Comparison of ENCODE assay signal across 12 cellular contexts in the genomic region with DNA sequence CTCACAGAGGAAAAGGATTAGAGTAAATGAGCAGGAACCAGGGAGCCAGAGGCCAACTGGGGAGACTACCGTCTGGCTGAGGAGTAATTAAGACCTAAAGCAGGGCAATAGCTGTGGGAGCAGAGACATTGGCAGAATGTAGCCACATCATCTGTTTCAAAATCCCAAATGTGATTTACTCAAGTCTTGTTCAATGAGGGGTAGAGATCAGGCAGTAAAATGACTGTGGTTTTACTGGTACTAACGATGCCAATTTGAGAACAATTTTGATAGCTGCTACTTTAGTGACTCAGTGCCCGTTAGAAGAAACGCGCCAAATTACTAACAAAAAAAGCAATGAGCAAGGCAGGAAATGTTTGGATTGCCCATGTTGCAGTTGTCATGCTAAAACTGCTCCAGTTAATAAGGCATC. TPM values are rescaled to one million over a fixed set of nuclear protein-coding genes. Genes with fewer than 3 reads are reported as not detected.
DNase-seq lines count a peak whose midpoint lies in the region; ATAC-seq and TF ChIP-seq lines count a peak whose summit lies in the region.
"Had no signal": no experiment of that assay in that cellular context is flagged by ENCODE, and none has a peak within 500 bp of the region (broad histone marks: within the 10 kb centered on the region; RNA-seq: fewer than 3 reads in every experiment).

No MANE protein-coding gene starts in this region.

- 24 to 32% (median 25%) methylated on average over 5 of the region's 5 CpGs for WGBS in psoas muscle, 3 donors

- H3K4me3 ChIP-seq in brain microvascular endothelial cell (ENCODE audit: low read depth, low read length) (no peak overlapping the region), psoas muscle (peak overlapping the region; percentile 35)

- in situ Hi-C loops in brain microvascular endothelial cell (cut with HindIII; ENCODE audit: low pct_ligation_motif_present, low sequenced_read_pairs), result no loop called here

- ATAC-seq in psoas muscle, result peak; percentile 73 to 79 (median 77)
- no peak for ATAC-seq in HG03521 (IDR thresholded peaks at IDR 0.05; ENCODE audit: unreplicated experiment)

- no peaks in the 10 kb centered on the region for H3K36me3 ChIP-seq in brain microvascular endothelial cell (replicated peaks)
- peaks cover 0 to 4% of the 10 kb centered on the region in 2 donors for H3K36me3 ChIP-seq in psoas muscle (ENCODE audit: insufficient read depth in 1 of 2, low read depth in 1 of 2)

- TF ChIP-seq CTCF in brain microvascular endothelial cell (IDR thresholded peaks at IDR 0.05; ENCODE audit: low read depth, low read length, missing control alignments) (no peak), psoas muscle (IDR thresholded peaks at IDR 0.05) (no peak)

- H3K4me1 ChIP-seq in psoas muscle, result peaks cover 22% of the 10 kb centered on the region

- H3K9me3 ChIP-seq in psoas muscle, result no peaks in the 10 kb centered on the region

- intact Hi-C loops in psoas muscle (cut with DNase I), result no loop called here

- no peak overlapping the region for H3K27ac ChIP-seq in brain microvascular endothelial cell
- H3K27ac ChIP-seq in psoas muscle, result peak overlapping the region; percentile 85

- no peaks in the 10 kb centered on the region for H3K27me3 ChIP-seq in brain microvascular endothelial cell (replicated peaks)
- no peaks in the 10 kb centered on the region for H3K27me3 ChIP-seq in psoas muscle (ENCODE audit: insufficient read depth in 3 of 3, low read length in 2 of 3)

- DNase-seq in ELR (ENCODE audit: low read depth) (peak; percentile 72), NCI-H2107 treated with DMSO at 0.1 percent for 48 hours (lab: John Stamatoyannopoulos, UW; ENCODE audit: unreplicated experiment) (peak; percentile 63), brain microvascular endothelial cell (peak; percentile 34), psoas muscle (peak in 1 of 2 donors; percentile 18), midbrain (lab: John Stamatoyannopoulos, UW) (no peak)
- no peak for DNase-seq in NK-92 treated with Interleukin-12 subunit alpha and Interleukin-12 subunit beta, amount 100 ng/mL, for 24 hours (lab: John Stamatoyannopoulos, UW)
- no peak for DNase-seq in activated CD4-positive, alpha-beta T cell treated with anti-CD3 and anti-CD28 coated beads, Interleukin-2, amount 50 U/mL, for 48 hours
- DNase-seq: activated CD8-positive, alpha-beta memory T cell treated with anti-CD3 and anti-CD28 coated beads for 24 hours; hypothalamus; Kasumi-1 had no signal

RNA-seq across cellular contexts. Expression of a gene that starts 12.7 kb away (rescaled TPM):
- 100 to 1,000 TPM in 2 of 4 donors, 10 to 100 TPM in 2; 65.5 to 219 (median 105) TPM for total RNA-seq in psoas muscle
- 100 to 1,000 TPM in 1 of 3 donors, 10 to 100 TPM in 2; 65.2 to 192 (median 76.3) TPM for polyA plus RNA-seq in psoas muscle

RNA-seq across cellular contexts. Expression of a gene that starts 18.4 kb away (rescaled TPM):
- 1 to 10 TPM; 1.9 to 6.3 (median 3.0) TPM for total RNA-seq in psoas muscle
- 1 to 10 TPM in 2 of 3 donors, under 1 TPM in 1; 0.29 to 1.7 (median 1.7) TPM for polyA plus RNA-seq in psoas muscle
- total RNA-seq: bronchial epithelial cell had no signal

Comparison
In these comparisons a context has a peak if more than half of its experiments do, and no peak if none do; other contexts are left out.
1. DNase-seq: peak in ELR (single experiment), NCI-H2107 treated with DMSO at 0.1 percent for 48 hours (single experiment) and brain microvascular endothelial cell (single experiment); none in NK-92 treated with Interleukin-12 subunit alpha and Interleukin-12 subunit beta, amount 100 ng/mL, for 24 hours (single experiment), activated CD4-positive, alpha-beta T cell treated with anti-CD3 and anti-CD28 coated beads, Interleukin-2, amount 50 U/mL, for 48 hours (0 of 2) and midbrain (single experiment).